1 cellular context compared by ENCODE assay signal in genomic region chr4:7034262-7035081, GRCh38.
A peak's percentile ranks its signal among the peaks of the same experiment; 100 is the strongest.
TF ChIP-seq lines count a peak whose summit lies in the region.

No MANE protein-coding gene starts in this region.

TF ChIP-seq in HepG2, 621 proteins besides CTCF, POLR2A, EP300 and RAD21 (continued from another document and continues in another):
- TF ChIP-seq, protein P1, sequence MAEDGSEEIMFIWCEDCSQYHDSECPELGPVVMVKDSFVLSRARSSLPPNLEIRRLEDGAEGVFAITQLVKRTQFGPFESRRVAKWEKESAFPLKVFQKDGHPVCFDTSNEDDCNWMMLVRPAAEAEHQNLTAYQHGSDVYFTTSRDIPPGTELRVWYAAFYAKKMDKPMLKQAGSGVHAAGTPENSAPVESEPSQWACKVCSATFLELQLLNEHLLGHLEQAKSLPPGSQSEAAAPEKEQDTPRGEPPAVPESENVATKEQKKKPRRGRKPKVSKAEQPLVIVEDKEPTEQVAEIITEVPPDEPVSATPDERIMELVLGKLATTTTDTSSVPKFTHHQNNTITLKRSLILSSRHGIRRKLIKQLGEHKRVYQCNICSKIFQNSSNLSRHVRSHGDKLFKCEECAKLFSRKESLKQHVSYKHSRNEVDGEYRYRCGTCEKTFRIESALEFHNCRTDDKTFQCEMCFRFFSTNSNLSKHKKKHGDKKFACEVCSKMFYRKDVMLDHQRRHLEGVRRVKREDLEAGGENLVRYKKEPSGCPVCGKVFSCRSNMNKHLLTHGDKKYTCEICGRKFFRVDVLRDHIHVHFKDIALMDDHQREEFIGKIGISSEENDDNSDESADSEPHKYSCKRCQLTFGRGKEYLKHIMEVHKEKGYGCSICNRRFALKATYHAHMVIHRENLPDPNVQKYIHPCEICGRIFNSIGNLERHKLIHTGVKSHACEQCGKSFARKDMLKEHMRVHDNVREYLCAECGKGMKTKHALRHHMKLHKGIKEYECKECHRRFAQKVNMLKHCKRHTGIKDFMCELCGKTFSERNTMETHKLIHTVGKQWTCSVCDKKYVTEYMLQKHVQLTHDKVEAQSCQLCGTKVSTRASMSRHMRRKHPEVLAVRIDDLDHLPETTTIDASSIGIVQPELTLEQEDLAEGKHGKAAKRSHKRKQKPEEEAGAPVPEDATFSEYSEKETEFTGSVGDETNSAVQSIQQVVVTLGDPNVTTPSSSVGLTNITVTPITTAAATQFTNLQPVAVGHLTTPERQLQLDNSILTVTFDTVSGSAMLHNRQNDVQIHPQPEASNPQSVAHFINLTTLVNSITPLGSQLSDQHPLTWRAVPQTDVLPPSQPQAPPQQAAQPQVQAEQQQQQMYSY (CRISPR knock-in tag; IDR thresholded peaks at IDR 0.05): no peak
- TF ChIP-seq DR1 (CRISPR knock-in tag; IDR thresholded peaks at IDR 0.05) (no peak), ZBTB42 (CRISPR knock-in tag; IDR thresholded peaks at IDR 0.05) (peak; percentile 88; the same call in 1 of the 2 replicates), ZMAT5 (CRISPR knock-in tag; IDR thresholded peaks at IDR 0.05; ENCODE audit: borderline replicate concordance, low read depth) (no peak), ONECUT2 (CRISPR knock-in tag; IDR thresholded peaks at IDR 0.05) (no peak), TMF1 (CRISPR knock-in tag; IDR thresholded peaks at IDR 0.05; ENCODE audit: low read depth) (no peak; the same call in 1 of the 2 replicates), AGO2 (optimal IDR thresholded peaks at IDR 0.05; ENCODE audit: low read depth, low read length) (peak; percentile 57), MAFG (CRISPR knock-in tag; IDR thresholded peaks at IDR 0.05) (peak; percentile 31; the same call in 1 of the 2 replicates), ZNF33B (CRISPR knock-in tag; IDR thresholded peaks at IDR 0.05) (peak; percentile 92), ZHX2 (IDR thresholded peaks at IDR 0.05; ENCODE audit: low read depth) (0 out of 2 replicates have a peak, but pooled peaks have one; percentile 20), ZHX2 (CRISPR knock-in tag; IDR thresholded peaks at IDR 0.05; ENCODE audit: borderline replicate concordance) (no peak), AGO1 (IDR thresholded peaks at IDR 0.05; ENCODE audit: low read depth, low read length, poor library complexity, severe bottlenecking) (no peak), CBX1 (IDR thresholded peaks at IDR 0.05; ENCODE audit: low read depth) (peak; percentile 57), CENPT (CRISPR knock-in tag; IDR thresholded peaks at IDR 0.05; ENCODE audit: low read depth) (no peak), ZNF772 (CRISPR knock-in tag; IDR thresholded peaks at IDR 0.05) (peak; percentile 92), ZBTB37 (CRISPR knock-in tag; IDR thresholded peaks at IDR 0.05) (no peak), ZNF713 (CRISPR knock-in tag; IDR thresholded peaks at IDR 0.05) (no peak), ELF3 (CRISPR knock-in tag; IDR thresholded peaks at IDR 0.05) (peak; percentile 79), KLF11 (CRISPR knock-in tag; IDR thresholded peaks at IDR 0.05) (0 out of 2 replicates have a peak, but pooled peaks have one; percentile 54), HINFP (CRISPR knock-in tag; IDR thresholded peaks at IDR 0.05; ENCODE audit: low read depth) (peak; percentile 100), ZNF484 (CRISPR knock-in tag; IDR thresholded peaks at IDR 0.05; ENCODE audit: borderline replicate concordance, low read depth) (no peak), KDM4B (CRISPR knock-in tag; IDR thresholded peaks at IDR 0.05) (0 out of 2 replicates have a peak, but pooled peaks have one; percentile 33), THAP8 (CRISPR knock-in tag; IDR thresholded peaks at IDR 0.05; ENCODE audit: borderline replicate concordance) (no peak), ZNF230 (CRISPR knock-in tag; IDR thresholded peaks at IDR 0.05) (peak; percentile 38; the same call in 1 of the 2 replicates), MTF2 (CRISPR knock-in tag; IDR thresholded peaks at IDR 0.05; ENCODE audit: borderline replicate concordance) (no peak), ETV5 (CRISPR knock-in tag; IDR thresholded peaks at IDR 0.05; ENCODE audit: borderline replicate concordance) (peak; percentile 9), MNT (IDR thresholded peaks at IDR 0.05) (no peak)
- TF ChIP-seq, protein P2, sequence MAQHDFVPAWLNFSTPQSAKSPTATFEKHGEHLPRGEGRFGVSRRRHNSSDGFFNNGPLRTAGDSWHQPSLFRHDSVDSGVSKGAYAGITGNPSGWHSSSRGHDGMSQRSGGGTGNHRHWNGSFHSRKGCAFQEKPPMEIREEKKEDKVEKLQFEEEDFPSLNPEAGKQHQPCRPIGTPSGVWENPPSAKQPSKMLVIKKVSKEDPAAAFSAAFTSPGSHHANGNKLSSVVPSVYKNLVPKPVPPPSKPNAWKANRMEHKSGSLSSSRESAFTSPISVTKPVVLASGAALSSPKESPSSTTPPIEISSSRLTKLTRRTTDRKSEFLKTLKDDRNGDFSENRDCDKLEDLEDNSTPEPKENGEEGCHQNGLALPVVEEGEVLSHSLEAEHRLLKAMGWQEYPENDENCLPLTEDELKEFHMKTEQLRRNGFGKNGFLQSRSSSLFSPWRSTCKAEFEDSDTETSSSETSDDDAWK (CRISPR knock-in tag; IDR thresholded peaks at IDR 0.05): no peak
- TF ChIP-seq, protein P3, sequence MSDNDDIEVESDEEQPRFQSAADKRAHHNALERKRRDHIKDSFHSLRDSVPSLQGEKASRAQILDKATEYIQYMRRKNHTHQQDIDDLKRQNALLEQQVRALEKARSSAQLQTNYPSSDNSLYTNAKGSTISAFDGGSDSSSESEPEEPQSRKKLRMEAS (IDR thresholded peaks at IDR 0.05): peak; percentile 67
- TF ChIP-seq, protein P4, sequence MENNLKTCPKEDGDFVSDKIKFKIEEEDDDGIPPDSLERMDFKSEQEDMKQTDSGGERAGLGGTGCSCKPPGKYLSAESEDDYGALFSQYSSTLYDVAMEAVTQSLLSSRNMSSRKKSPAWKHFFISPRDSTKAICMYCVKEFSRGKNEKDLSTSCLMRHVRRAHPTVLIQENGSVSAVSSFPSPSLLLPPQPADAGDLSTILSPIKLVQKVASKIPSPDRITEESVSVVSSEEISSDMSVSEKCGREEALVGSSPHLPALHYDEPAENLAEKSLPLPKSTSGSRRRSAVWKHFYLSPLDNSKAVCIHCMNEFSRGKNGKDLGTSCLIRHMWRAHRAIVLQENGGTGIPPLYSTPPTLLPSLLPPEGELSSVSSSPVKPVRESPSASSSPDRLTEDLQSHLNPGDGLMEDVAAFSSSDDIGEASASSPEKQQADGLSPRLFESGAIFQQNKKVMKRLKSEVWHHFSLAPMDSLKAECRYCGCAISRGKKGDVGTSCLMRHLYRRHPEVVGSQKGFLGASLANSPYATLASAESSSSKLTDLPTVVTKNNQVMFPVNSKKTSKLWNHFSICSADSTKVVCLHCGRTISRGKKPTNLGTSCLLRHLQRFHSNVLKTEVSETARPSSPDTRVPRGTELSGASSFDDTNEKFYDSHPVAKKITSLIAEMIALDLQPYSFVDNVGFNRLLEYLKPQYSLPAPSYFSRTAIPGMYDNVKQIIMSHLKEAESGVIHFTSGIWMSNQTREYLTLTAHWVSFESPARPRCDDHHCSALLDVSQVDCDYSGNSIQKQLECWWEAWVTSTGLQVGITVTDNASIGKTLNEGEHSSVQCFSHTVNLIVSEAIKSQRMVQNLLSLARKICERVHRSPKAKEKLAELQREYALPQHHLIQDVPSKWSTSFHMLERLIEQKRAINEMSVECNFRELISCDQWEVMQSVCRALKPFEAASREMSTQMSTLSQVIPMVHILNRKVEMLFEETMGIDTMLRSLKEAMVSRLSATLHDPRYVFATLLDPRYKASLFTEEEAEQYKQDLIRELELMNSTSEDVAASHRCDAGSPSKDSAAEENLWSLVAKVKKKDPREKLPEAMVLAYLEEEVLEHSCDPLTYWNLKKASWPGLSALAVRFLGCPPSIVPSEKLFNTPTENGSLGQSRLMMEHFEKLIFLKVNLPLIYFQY (CRISPR knock-in tag; IDR thresholded peaks at IDR 0.05; ENCODE audit: borderline replicate concordance): peak; percentile 63
- TF ChIP-seq, protein P5, sequence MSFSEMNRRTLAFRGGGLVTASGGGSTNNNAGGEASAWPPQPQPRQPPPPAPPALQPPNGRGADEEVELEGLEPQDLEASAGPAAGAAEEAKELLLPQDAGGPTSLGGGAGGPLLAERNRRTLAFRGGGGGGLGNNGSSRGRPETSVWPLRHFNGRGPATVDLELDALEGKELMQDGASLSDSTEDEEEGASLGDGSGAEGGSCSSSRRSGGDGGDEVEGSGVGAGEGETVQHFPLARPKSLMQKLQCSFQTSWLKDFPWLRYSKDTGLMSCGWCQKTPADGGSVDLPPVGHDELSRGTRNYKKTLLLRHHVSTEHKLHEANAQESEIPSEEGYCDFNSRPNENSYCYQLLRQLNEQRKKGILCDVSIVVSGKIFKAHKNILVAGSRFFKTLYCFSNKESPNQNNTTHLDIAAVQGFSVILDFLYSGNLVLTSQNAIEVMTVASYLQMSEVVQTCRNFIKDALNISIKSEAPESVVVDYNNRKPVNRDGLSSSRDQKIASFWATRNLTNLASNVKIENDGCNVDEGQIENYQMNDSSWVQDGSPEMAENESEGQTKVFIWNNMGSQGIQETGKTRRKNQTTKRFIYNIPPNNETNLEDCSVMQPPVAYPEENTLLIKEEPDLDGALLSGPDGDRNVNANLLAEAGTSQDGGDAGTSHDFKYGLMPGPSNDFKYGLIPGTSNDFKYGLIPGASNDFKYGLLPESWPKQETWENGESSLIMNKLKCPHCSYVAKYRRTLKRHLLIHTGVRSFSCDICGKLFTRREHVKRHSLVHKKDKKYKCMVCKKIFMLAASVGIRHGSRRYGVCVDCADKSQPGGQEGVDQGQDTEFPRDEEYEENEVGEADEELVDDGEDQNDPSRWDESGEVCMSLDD (CRISPR knock-in tag; IDR thresholded peaks at IDR 0.05; ENCODE audit: borderline replicate concordance): no peak
